ENCODE assay signal across 8 cellular contexts in genomic region chr11:45233121-45233803, GRCh38. TPM values are rescaled to one million over a fixed set of nuclear protein-coding genes. Genes with fewer than 3 reads are reported as not detected.
A peak's percentile ranks its signal among the peaks of the same experiment; 100 is the strongest.
DNase-seq lines count a peak whose midpoint lies in the region; ATAC-seq, FAIRE-seq and TF ChIP-seq lines count a peak whose summit lies in the region.

No MANE protein-coding gene starts in this region.

- ATAC-seq in HG03520 (IDR thresholded peaks at IDR 0.05; ENCODE audit: unreplicated experiment), result peak; percentile 79
- peak; percentile 77; the same call in 2 of the 3 replicates for ATAC-seq in RWPE2 (ENCODE audit: low read depth)
- peak; percentile 76 for ATAC-seq in gastroesophageal sphincter

- no peak for TF ChIP-seq EP300 in gastroesophageal sphincter (IDR thresholded peaks at IDR 0.05)

- no peaks in the 10 kb centered on the region for H3K9me3 ChIP-seq in RWPE2 (ENCODE audit: severe bottlenecking)
- H3K9me3 ChIP-seq in gastroesophageal sphincter, result no peaks in the 10 kb centered on the region

- H3K27me3 ChIP-seq in RWPE2 (ENCODE audit: insufficient read depth, poor library complexity, severe bottlenecking), result no peaks in the 10 kb centered on the region
- peaks cover 1% of the 10 kb centered on the region for H3K27me3 ChIP-seq in gastroesophageal sphincter

- FAIRE-seq in urothelium cell line (lab: Jason Lieb, UNC), result no peak

- H3K27ac ChIP-seq in RWPE2 (ENCODE audit: poor library complexity, severe bottlenecking), result no peak overlapping the region
- H3K27ac ChIP-seq in gastroesophageal sphincter, result no peak overlapping the region

- TF ChIP-seq CTCF in RWPE2 (IDR thresholded peaks at IDR 0.05; ENCODE audit: poor library complexity, severe bottlenecking), result peak; percentile 68
- TF ChIP-seq CTCF in gastroesophageal sphincter (IDR thresholded peaks at IDR 0.05), result peak in 3 of 4 experiments; percentile 61 to 84 (median 74)

- 88 to 96% methylated on average over 4 to 6 of the region's 17 CpGs for WGBS in gastroesophageal sphincter (ENCODE audit: low coverage in 1 of 2), 2 donors

- H3K36me3 ChIP-seq in RWPE2 (ENCODE audit: low read depth) (no peaks in the 10 kb centered on the region), gastroesophageal sphincter (peaks cover 0 to 10% of the 10 kb centered on the region in 2 donors)

- no peak for TF ChIP-seq POLR2A in gastroesophageal sphincter (IDR thresholded peaks at IDR 0.05)

- H3K4me3 ChIP-seq in RWPE2 (ENCODE audit: severe bottlenecking) (no peak overlapping the region), gastroesophageal sphincter (no peak overlapping the region)

- H3K4me1 ChIP-seq in RWPE2 (ENCODE audit: insufficient read depth, poor library complexity, severe bottlenecking), result no peaks in the 10 kb centered on the region
- H3K4me1 ChIP-seq in gastroesophageal sphincter, result no peaks in the 10 kb centered on the region

- DNase-seq in NK-92 treated with Interleukin-12 subunit alpha and Interleukin-12 subunit beta, amount 100 ng/mL, for 24 hours (lab: John Stamatoyannopoulos, UW), result peak; percentile 45
- DNase-seq in NK-92 (lab: John Stamatoyannopoulos, UW; ENCODE audit: unreplicated experiment), result no peak
- DNase-seq in RWPE2 (ENCODE audit: low spot score), result no peak
- peak; percentile 28 for DNase-seq in activated T-helper 9 cell treated with anti-CD3 and anti-CD28 coated beads, Interleukin-2, amount 50 U/mL, for 16 hours (ENCODE audit: low read depth)
- peak; percentile 20 for DNase-seq in pons (ENCODE audit: low spot score)
- peak; percentile 79 for DNase-seq in urothelium cell line (ENCODE audit: low spot score)

RNA-seq across cellular contexts. Expression of gene SYT13, which starts 52.9 kb away (rescaled TPM):
- 1 to 10 TPM in 1 of 4 donors, under 1 TPM in 2, not detected in 1; 0.19 to 1.3 (median 0.67) TPM for total RNA-seq in gastroesophageal sphincter

Comparison
In these comparisons a context has a peak if more than half of its experiments do, and no peak if none do; other contexts are left out.
1. DNase-seq: peak in NK-92 treated with Interleukin-12 subunit alpha and Interleukin-12 subunit beta, amount 100 ng/mL, for 24 hours (single experiment), activated T-helper 9 cell treated with anti-CD3 and anti-CD28 coated beads, Interleukin-2, amount 50 U/mL, for 16 hours (single experiment), pons (single experiment) and urothelium cell line (single experiment); none in NK-92 (single experiment) and RWPE2 (single experiment).
2. Peak in every context shown above with its lines, with median percentiles within 50 percentile points of each other: ATAC-seq.